ENCODE assay signal across 17 cellular contexts in genomic region chr3:181050738-181051137, GRCh38.
DNase-seq lines count a peak whose midpoint lies in the region; ATAC-seq, FAIRE-seq and TF ChIP-seq lines count a peak whose summit lies in the region.
"Had no signal": no experiment of that assay in that cellular context is flagged by ENCODE, and none has a peak within 500 bp of the region (broad histone marks: within the 10 kb centered on the region; RNA-seq: fewer than 3 reads in every experiment).

No MANE protein-coding gene starts in this region.

- H3K27me3 Mint-ChIP-seq in H9 (ENCODE audit: low read depth), result peaks cover 1% of the 10 kb centered on the region; the same call in 1 of the 2 replicates
- H3K27me3 Mint-ChIP-seq in endodermal cell (ENCODE audit: insufficient read depth), result no peaks in the 10 kb centered on the region

- no peak overlapping the region for H4K5ac ChIP-seq in H9 (ENCODE audit: insufficient read length, low read depth, low read length)

- no peaks in the 10 kb centered on the region for H3K23me2 ChIP-seq in H9 (ENCODE audit: insufficient read length, low read depth, low read length, poor library complexity, severe bottlenecking)

- peaks cover 13 to 17% (median 14%) of the 10 kb centered on the region in 3 experiments for H3K36me3 Mint-ChIP-seq in H9 (ENCODE audit: insufficient read depth in 1 of 3, low read depth in 3 of 3)
- H3K36me3 Mint-ChIP-seq in endodermal cell (ENCODE audit: low read depth), result no peaks in the 10 kb centered on the region
- H3K36me3 Mint-ChIP-seq: CD4-positive, CD25-positive, alpha-beta regulatory T cell; CD8-positive, alpha-beta T cell had no signal

- no peaks in the 10 kb centered on the region for H4K20me1 ChIP-seq in H9 (ENCODE audit: control insufficient read depth, insufficient read depth, insufficient read length)

- no peak overlapping the region for H3K56ac ChIP-seq in H9 (ENCODE audit: insufficient read length, low read depth, low read length)

- H3K4me1 Mint-ChIP-seq in H9 (peaks cover 4% of the 10 kb centered on the region in 2 experiments), endodermal cell (no peaks in the 10 kb centered on the region)
- H3K4me1 Mint-ChIP-seq: CD4-positive, CD25-positive, alpha-beta regulatory T cell had no signal

- DNase-seq in H9 (peak; percentile 33), endodermal cell (no peak), urothelium cell line (ENCODE audit: low spot score) (no peak), caudate nucleus (lab: John Stamatoyannopoulos, UW) (no peak)
- DNase-seq: Caco-2; CD4-positive, CD25-positive, alpha-beta regulatory T cell; CD8-positive, alpha-beta T cell; DMS153; DND-41; GM23248; HCEC 1CT had no signal

- no peak overlapping the region for H2AFZ ChIP-seq in H9 (ENCODE audit: low read length)
- H2AFZ ChIP-seq: GM23248 had no signal

- no peak overlapping the region for H3K18ac ChIP-seq in H9 (ENCODE audit: insufficient read length, low read depth, low read length)

- no peak overlapping the region for H2BK12ac ChIP-seq in H9 (ENCODE audit: insufficient read length, low read depth, low read length)

- H4K8ac ChIP-seq in H9 (replicated peaks; ENCODE audit: insufficient read length, low read depth, low read length), result no peak overlapping the region

- no peak overlapping the region for H2BK120ac ChIP-seq in H9 (ENCODE audit: low read depth, low read length, poor library complexity, severe bottlenecking)

- H2AK5ac ChIP-seq in H9 (ENCODE audit: insufficient read length, low read length), result no peak overlapping the region

- no peak overlapping the region for H3K4ac ChIP-seq in H9 (ENCODE audit: low read depth, low read length)

- H3K23ac ChIP-seq in H9 (ENCODE audit: insufficient read length, low read depth, low read length), result no peak overlapping the region

- TF ChIP-seq CTCF in H9 (conservative IDR thresholded peaks at IDR 0.05) (no peak), endodermal cell (conservative IDR thresholded peaks at IDR 0.05) (no peak)

- H3K4me3 ChIP-seq in endodermal cell (ENCODE audit: low read length), result no peak overlapping the region
- H3K4me3 ChIP-seq in mesodermal cell (ENCODE audit: extremely low read depth, insufficient read depth, low read length, poor library complexity, severe bottlenecking), result no peak overlapping the region
- H3K4me3 ChIP-seq: GM23248 had no signal

- no peak overlapping the region for H3K9ac ChIP-seq in H9 (ENCODE audit: extremely low read depth, insufficient read length, low read length)
- no peak overlapping the region for H3K9ac ChIP-seq in endodermal cell (ENCODE audit: extremely low read depth, low read length, poor library complexity, severe bottlenecking)
- H3K9ac ChIP-seq: GM23248 had no signal

- H4K91ac ChIP-seq in H9 (ENCODE audit: insufficient read length, low read depth, low read length), result no peak overlapping the region

- no peak overlapping the region for H3K14ac ChIP-seq in H9 (ENCODE audit: insufficient read depth, low read length)

- H3K4me2 ChIP-seq in H9 (ENCODE audit: insufficient read depth, insufficient read length, low read length), result no peak overlapping the region

- H3K9me3 Mint-ChIP-seq in H9 (peaks cover 20 to 22% of the 10 kb centered on the region in 2 experiments), endodermal cell (peaks cover 19% of the 10 kb centered on the region)

- H3K27ac ChIP-seq in H9 (ENCODE audit: insufficient read length, low read depth, low read length), result no peak overlapping the region
- no peak overlapping the region for H3K27ac ChIP-seq in endodermal cell (ENCODE audit: low read depth, low read length)
- H3K27ac ChIP-seq in mesodermal cell (ENCODE audit: low read depth, low read length, severe bottlenecking), result peak overlapping the region; percentile 41
- no peak overlapping the region for H3K27ac ChIP-seq in caudate nucleus (ENCODE audit: low read depth, low read length)
- H3K27ac ChIP-seq: C4-2B, GM23248 had no signal

- no peak for FAIRE-seq in urothelium cell line (lab: Jason Lieb, UNC)
- FAIRE-seq: G401.6, GM12892, GM19239 had no signal

- no peak overlapping the region for H2BK15ac ChIP-seq in H9 (ENCODE audit: low read depth, low read length)

- H3K4me1 ChIP-seq in H9 (ENCODE audit: insufficient read depth, low read length) (no peaks in the 10 kb centered on the region), endodermal cell (ENCODE audit: control insufficient read depth, insufficient read depth, low read length) (no peaks in the 10 kb centered on the region), mesodermal cell (ENCODE audit: control insufficient read depth, insufficient read depth, low read length, poor library complexity, severe bottlenecking) (peaks cover 25% of the 10 kb centered on the region)

- ATAC-seq in HG03095 (IDR thresholded peaks at IDR 0.05; ENCODE audit: unreplicated experiment), result no peak
- ATAC-seq: CD8-positive, alpha-beta T cell had no signal

- WGBS in H9 (ENCODE audit: extremely low coverage, insufficient read length, low lambda C conversion rate), result no CpG with 5 or more reads among the region's 1 CpG
- WGBS in endodermal cell (ENCODE audit: insufficient coverage in 1 of 2, insufficient read length in 1 of 2), 2 experiments, result 19% methylated on average over 1 of the region's 1 CpG; no CpG with 5 or more reads in 1 of the 2 experiments
- WGBS in mesodermal cell (ENCODE audit: insufficient coverage in 2 of 2), 2 experiments, result 29% methylated on average over 1 of the region's 1 CpG; no CpG with 5 or more reads in 1 of the 2 experiments

- H2BK20ac ChIP-seq in H9 (ENCODE audit: low read depth, low read length, poor library complexity, severe bottlenecking), result no peak overlapping the region

- H3K9me3 ChIP-seq in H9 (ENCODE audit: control insufficient read depth, low read depth, low read length) (no peaks in the 10 kb centered on the region), endodermal cell (ENCODE audit: control insufficient read depth, low read length) (peaks cover 24% of the 10 kb centered on the region), mesodermal cell (ENCODE audit: control insufficient read depth, low read length) (peaks cover 10% of the 10 kb centered on the region)
- H3K9me3 ChIP-seq: Caco-2 had no signal

- H3K36me3 ChIP-seq in endodermal cell (ENCODE audit: control insufficient read depth, insufficient read depth, low read length), result no peaks in the 10 kb centered on the region
- H3K36me3 ChIP-seq in mesodermal cell (ENCODE audit: control insufficient read depth, insufficient read depth, low read length), result no peaks in the 10 kb centered on the region

- no peak overlapping the region for H2BK5ac ChIP-seq in H9 (ENCODE audit: insufficient read length, low read length)

- H3K27me3 ChIP-seq in H9 (ENCODE audit: insufficient read depth, low read length) (no peaks in the 10 kb centered on the region), endodermal cell (ENCODE audit: control insufficient read depth, insufficient read depth, low read length, poor library complexity, severe bottlenecking) (no peaks in the 10 kb centered on the region)

- no peaks in the 10 kb centered on the region for H3K79me2 ChIP-seq in H9 (ENCODE audit: insufficient read depth, low read length)

- H3K4me3 Mint-ChIP-seq in H9, result no peak overlapping the region
- H3K4me3 Mint-ChIP-seq in endodermal cell, result no peak overlapping the region
- H3K4me3 Mint-ChIP-seq: CD4-positive, CD25-positive, alpha-beta regulatory T cell; CD8-positive, alpha-beta T cell had no signal

- H3K79me1 ChIP-seq in H9 (ENCODE audit: insufficient read depth, low read depth, low read length, poor library complexity, severe bottlenecking), result no peaks in the 10 kb centered on the region

- H3T11ph ChIP-seq in H9 (ENCODE audit: low read length), result no peak overlapping the region

- peak overlapping the region in 1 of 3 experiments; percentile 21; a peak in 1 of 7 replicates for H3K27ac Mint-ChIP-seq in H9
- H3K27ac Mint-ChIP-seq in endodermal cell, result peak overlapping the region; percentile 9
- H3K27ac Mint-ChIP-seq: CD4-positive, CD25-positive, alpha-beta regulatory T cell; CD8-positive, alpha-beta T cell had no signal
